ENCODE assay signal across 10 cellular contexts in the genomic region with DNA sequence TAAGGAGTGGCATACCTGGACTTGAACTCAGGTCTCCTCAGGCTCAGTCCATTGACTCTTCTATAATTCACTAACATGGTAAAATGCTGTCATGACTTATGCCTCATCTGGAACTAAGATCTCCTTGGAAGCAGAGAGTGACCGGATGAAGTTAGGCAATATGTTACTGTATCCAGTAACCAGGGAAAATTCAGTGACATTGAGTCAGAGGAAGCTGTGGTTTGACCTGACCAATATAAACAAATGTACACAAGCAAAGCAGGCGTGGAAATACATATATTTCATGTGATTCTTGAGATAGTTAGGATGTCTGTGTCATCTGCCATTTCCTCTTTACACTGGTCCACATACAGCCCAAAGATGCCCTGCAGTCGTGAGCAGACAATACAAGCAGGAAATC. TPM values are rescaled to one million over a fixed set of nuclear protein-coding genes. Genes with fewer than 3 reads are reported as not detected.
DNase-seq lines count a peak whose midpoint lies in the region; ATAC-seq, FAIRE-seq and TF ChIP-seq lines count a peak whose summit lies in the region.
"Had no signal": no experiment of that assay in that cellular context is flagged by ENCODE, and none has a peak within 500 bp of the region (broad histone marks: within the 10 kb centered on the region; RNA-seq: fewer than 3 reads in every experiment).

No MANE protein-coding gene starts in this region.

- BruUV-seq in MCF 10A (replicated peaks; lab: Mats Ljungman, UMichigan) = no TSS peak

- ATAC-seq in HG03469 (IDR thresholded peaks at IDR 0.05; ENCODE audit: unreplicated experiment) = no peak

- intact Hi-C loops in MCF 10A (cut with micrococcal nuclease) = loop anchor here (5.0 kb wide), 2 partner anchors 312 to 368 kb away; no protein-coding TSS in a partner anchor
- intact Hi-C loops in breast epithelium (cut with DNase I; ENCODE audit: low total_unique reads) = no loop called here

- H4K20me1 ChIP-seq in keratinocyte (ENCODE audit: control insufficient read depth, extremely low read depth, insufficient read depth, low read length) = no peaks in the 10 kb centered on the region

- peak overlapping the region; percentile 95 for H3K27ac Mint-ChIP-seq in MCF 10A (ENCODE audit: low read depth, unreplicated experiment)

- H3K27me3 ChIP-seq in breast epithelium = no peaks in the 10 kb centered on the region
- H3K27me3 ChIP-seq in keratinocyte (ENCODE audit: control insufficient read depth, extremely low read depth, insufficient read depth, low read length) = no peaks in the 10 kb centered on the region

- peak; percentile 95 for DNase-seq in MCF 10A (ENCODE audit: unreplicated experiment)
- DNase-seq in breast epithelium (ENCODE audit: low spot score in 2 of 2) = no peak
- DNase-seq in keratinocyte (ENCODE audit: low read depth, low spot score) = peak; percentile 95
- peak; percentile 39 for DNase-seq in urothelium cell line (ENCODE audit: low spot score)
- no peak for DNase-seq in NCI-H1417 (lab: John Stamatoyannopoulos, UW)
- DNase-seq in middle frontal gyrus (ENCODE audit: extremely low spot score, low spot score) = no peak
- DNase-seq: activated T-cell treated with anti-CD3 and anti-CD28 coated beads for 4 hours; stimulated activated CD4-positive, alpha-beta T cell treated with anti-CD3 and anti-CD28 coated beads, Interleukin-1b, Interleukin-23, amount 100 ng/mL, for 48 hours had no signal

- POLR2A ChIA-PET in MCF 10A (lab: Yijun Ruan, JAX) = interaction anchor here (0.7 to 1.2 kb wide), 3 partner anchors 8 to 21 kb away, joined by 3 to 4 read pairs (median 3); no protein-coding TSS in a partner anchor

- H3K36me3 Mint-ChIP-seq in MCF 10A (ENCODE audit: insufficient read depth, unreplicated experiment) = no peaks in the 10 kb centered on the region

- H2AFZ ChIP-seq in keratinocyte (ENCODE audit: control insufficient read depth, low read length) = no peak overlapping the region

- no peak overlapping the region for H3K9ac ChIP-seq in keratinocyte (ENCODE audit: control insufficient read depth, extremely low read depth, insufficient read depth, low read length)

- TF ChIP-seq CTCF in MCF 10A (IDR thresholded peaks at IDR 0.05; ENCODE audit: unreplicated experiment) (no peak), breast epithelium (IDR thresholded peaks at IDR 0.05) (no peak), WI38 (IDR thresholded peaks at IDR 0.05; ENCODE audit: low read depth, low read length) (no peak), keratinocyte (optimal IDR thresholded peaks at IDR 0.05 in 1 of 3, IDR thresholded peaks at IDR 0.05 in 1 of 3, conservative IDR thresholded peaks at IDR 0.05 in 1 of 3; ENCODE audit: extremely low read depth in 1 of 3, insufficient read depth in 2 of 3, low read length in 3 of 3) (no peak)

- no peaks in the 10 kb centered on the region for H3K27me3 Mint-ChIP-seq in MCF 10A (ENCODE audit: insufficient read depth, unreplicated experiment)

- dilution Hi-C loops in keratinocyte (cut with MboI; ENCODE audit: extremely low pct_ligation_motif_present, low sequenced_read_pairs) = no loop called here

- peak overlapping the region; percentile 49 for H3K4me2 ChIP-seq in keratinocyte (ENCODE audit: control insufficient read depth, extremely low read depth, insufficient read depth, low read depth, low read length)

- no peaks in the 10 kb centered on the region for H3K79me2 ChIP-seq in keratinocyte (ENCODE audit: control insufficient read depth, insufficient read depth, low read length)

- H3K4me1 ChIP-seq in breast epithelium (no peaks in the 10 kb centered on the region), keratinocyte (ENCODE audit: control insufficient read depth, extremely low read depth, insufficient read depth, low read length) (peaks cover 24% of the 10 kb centered on the region)

- no peaks in the 10 kb centered on the region for H3K9me1 ChIP-seq in keratinocyte (ENCODE audit: control insufficient read depth, extremely low read depth, insufficient read depth, low read length)

- CTCF ChIA-PET in MCF 10A (lab: Yijun Ruan, JAX) = no interaction called here

- H3K27ac ChIP-seq in breast epithelium (peak overlapping the region in 1 of 2 donors; percentile 61), keratinocyte (ENCODE audit: control insufficient read depth, insufficient read depth, low read length) (peak overlapping the region; percentile 61)

- peaks cover 8% of the 10 kb centered on the region for H3K9me3 Mint-ChIP-seq in MCF 10A (ENCODE audit: unreplicated experiment)

- peaks cover 34% of the 10 kb centered on the region for H3K4me1 Mint-ChIP-seq in MCF 10A (ENCODE audit: insufficient read depth, unreplicated experiment)

- H3K4me3 ChIP-seq in breast epithelium (no peak overlapping the region), WI38 (ENCODE audit: low read depth, low read length) (peak overlapping the region; percentile 45), keratinocyte (ENCODE audit: control insufficient read depth in 2 of 3, extremely low read depth in 1 of 3, insufficient read depth in 2 of 3, low read depth in 1 of 3, low read length in 3 of 3) (peak overlapping the region in 1 of 3 experiments; percentile 6)

- no peak for TF ChIP-seq POLR2A in breast epithelium (IDR thresholded peaks at IDR 0.05)

- H3K9me3 ChIP-seq in breast epithelium = no peaks in the 10 kb centered on the region
- no peaks in the 10 kb centered on the region for H3K9me3 ChIP-seq in keratinocyte (ENCODE audit: control insufficient read depth, low read depth, low read length)

- H3K36me3 ChIP-seq in breast epithelium (no peaks in the 10 kb centered on the region), keratinocyte (ENCODE audit: control insufficient read depth in 2 of 2, extremely low read depth in 1 of 2, insufficient read depth in 2 of 2, low read length in 2 of 2) (no peaks in the 10 kb centered on the region)

- FAIRE-seq in keratinocyte (lab: Jason Lieb, UNC) = peak; percentile 99
- FAIRE-seq in urothelium cell line (lab: Jason Lieb, UNC) = peak; percentile 81

- H3K4me3 Mint-ChIP-seq in MCF 10A (ENCODE audit: unreplicated experiment) = peak overlapping the region; percentile 7

RNA-seq across cellular contexts. Expression of gene SGIP1, which starts 30.3 kb away (rescaled TPM):
- total RNA-seq in MCF 10A (2022) (not detected in 2 replicates), breast epithelium (1 to 10 TPM; 3.1 to 6.6 (median 3.5) TPM)
- polyA plus RNA-seq in keratinocyte = 0.02 to 0.09 TPM (median 0.05 TPM) in 3 replicates
- not detected for polyA plus RNA-seq in keratinocyte (2011; ENCODE audit: low read depth)
- polyA plus RNA-seq in keratinocyte (2011; cell fraction: cytosol; rRNA removed) = 0.04 and 0.19 TPM in 2 replicates
- polyA plus RNA-seq in keratinocyte (2011; cell fraction: nucleus; rRNA removed) = 0.05 and 0.39 TPM in 2 replicates
- 0.05 and 0.11 TPM in 2 replicates for polyA plus RNA-seq in keratinocyte (2012; ENCODE audit: low replicate concordance)
- 0.16 TPM in 1 of 3 replicates, not detected in the others for polyA minus RNA-seq in keratinocyte
- not detected for polyA minus RNA-seq in keratinocyte (2011; cell fraction: cytosol; rRNA and poly(A)+ RNA removed)
- 0.62 TPM in 1 of 2 replicates, not detected in the other for polyA minus RNA-seq in keratinocyte (2011; cell fraction: nucleus; rRNA and poly(A)+ RNA removed)

Comparison
In these comparisons a context has a peak if more than half of its experiments do, and no peak if none do; other contexts are left out.
1. DNase-seq: peak in MCF 10A (single experiment), keratinocyte (single experiment) and urothelium cell line (single experiment); none in breast epithelium (0 of 2), NCI-H1417 (0 of 3) and middle frontal gyrus (single experiment).